11 cellular contexts compared by ENCODE assay signal in the genomic region with DNA sequence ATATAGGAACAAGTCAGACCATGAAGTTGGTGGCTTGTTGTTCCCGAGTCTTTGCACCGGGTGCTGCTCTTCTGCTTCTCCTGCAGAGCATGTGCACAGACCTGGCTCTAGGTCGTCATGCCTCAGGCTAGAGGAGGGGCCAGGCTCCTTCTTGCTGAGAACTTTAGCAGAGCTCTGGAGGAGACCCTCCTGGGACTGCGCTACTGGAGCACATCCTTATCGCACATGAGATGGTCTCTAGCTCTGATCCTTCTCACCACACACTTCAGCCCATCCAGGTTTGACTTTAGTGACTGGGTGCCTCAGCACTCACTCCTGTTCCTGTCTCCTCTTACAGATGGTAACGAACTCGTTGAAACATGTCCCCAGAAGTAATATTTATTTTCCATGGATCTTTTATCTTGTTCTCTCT. TPM values are rescaled to one million over a fixed set of nuclear protein-coding genes. Genes with fewer than 3 reads are reported as not detected.
DNase-seq lines count a peak whose midpoint lies in the region; ATAC-seq and TF ChIP-seq lines count a peak whose summit lies in the region.
"Had no signal": no experiment of that assay in that cellular context is flagged by ENCODE, and none has a peak within 500 bp of the region (broad histone marks: within the 10 kb centered on the region; RNA-seq: fewer than 3 reads in every experiment).

No MANE protein-coding gene starts in this region.

- TF ChIP-seq CTCF in right atrium auricular region (IDR thresholded peaks at IDR 0.05): no peak
- TF ChIP-seq CTCF in type B pancreatic cell (conservative IDR thresholded peaks at IDR 0.05): no peak

- H3K27me3 Mint-ChIP-seq in activated T-helper 17 cell treated with anti-CD3 and anti-CD28 coated beads, Interleukin-2, amount 50 U/mL, for 72 hours: no peaks in the 10 kb centered on the region
- H3K27me3 Mint-ChIP-seq in type B pancreatic cell: no peaks in the 10 kb centered on the region

- H3K27ac Mint-ChIP-seq in activated T-helper 17 cell treated with anti-CD3 and anti-CD28 coated beads, Interleukin-2, amount 50 U/mL, for 72 hours: peak overlapping the region; percentile 92
- H3K27ac Mint-ChIP-seq in type B pancreatic cell: peak overlapping the region; percentile 88

- no peaks in the 10 kb centered on the region for H3K36me3 ChIP-seq in right atrium auricular region

- peaks cover 33% of the 10 kb centered on the region for H3K4me1 Mint-ChIP-seq in activated T-helper 17 cell treated with anti-CD3 and anti-CD28 coated beads, Interleukin-2, amount 50 U/mL, for 72 hours
- peaks cover 52% of the 10 kb centered on the region for H3K4me1 Mint-ChIP-seq in type B pancreatic cell (ENCODE audit: unreplicated experiment)

- DNase-seq in Right ventricle myocardium inferior (ENCODE audit: missing footprints) (no peak), right atrium auricular region (ENCODE audit: low spot score) (no peak), iPS-NIHi7 (ENCODE audit: extremely low spot score) (peak; percentile 25), type B pancreatic cell (ENCODE audit: extremely low spot score, unreplicated experiment) (no peak), GDM1 (lab: John Stamatoyannopoulos, UW) (no peak)
- DNase-seq: activated CD8-positive, alpha-beta memory T cell treated with anti-CD3 and anti-CD28 coated beads, Interleukin-2, amount 50 U/mL, for 4 hours; NCI-H1092 had no signal

- H3K36me3 Mint-ChIP-seq in activated T-helper 17 cell treated with anti-CD3 and anti-CD28 coated beads, Interleukin-2, amount 50 U/mL, for 72 hours (ENCODE audit: low read depth): peaks cover 11% of the 10 kb centered on the region
- H3K36me3 Mint-ChIP-seq in type B pancreatic cell: peaks cover 9% of the 10 kb centered on the region

- ATAC-seq in Right ventricle myocardium inferior (peak; percentile 21), HG03196 (IDR thresholded peaks at IDR 0.05; ENCODE audit: unreplicated experiment) (no peak), HG03175 (IDR thresholded peaks at IDR 0.05; ENCODE audit: unreplicated experiment) (no peak)
- no peak for ATAC-seq in activated T-helper 17 cell treated with anti-CD3 and anti-CD28 coated beads, Interleukin-2, amount 50 U/mL, for 72 hours (replicated peaks)
- ATAC-seq: sciatic nerve had no signal

- H3K27me3 ChIP-seq in right atrium auricular region: no peaks in the 10 kb centered on the region

- H3K4me3 ChIP-seq in right atrium auricular region: no peak overlapping the region

- no peaks in the 10 kb centered on the region for H3K9me3 Mint-ChIP-seq in activated T-helper 17 cell treated with anti-CD3 and anti-CD28 coated beads, Interleukin-2, amount 50 U/mL, for 72 hours
- peaks cover 4% of the 10 kb centered on the region for H3K9me3 Mint-ChIP-seq in type B pancreatic cell

- intact Hi-C loops in Right ventricle myocardium inferior (cut with DNase I): no loop called here

- peak overlapping the region; percentile 56 for H3K4me3 Mint-ChIP-seq in activated T-helper 17 cell treated with anti-CD3 and anti-CD28 coated beads, Interleukin-2, amount 50 U/mL, for 72 hours
- H3K4me3 Mint-ChIP-seq in type B pancreatic cell: peak overlapping the region; percentile 71

- H3K4me1 ChIP-seq in right atrium auricular region: peaks cover 0 to 63% of the 10 kb centered on the region in 2 donors

- no peaks in the 10 kb centered on the region for H3K9me3 ChIP-seq in right atrium auricular region

- H3K27ac ChIP-seq in right atrium auricular region: peak overlapping the region in 1 of 2 donors; percentile 86

RNA-seq across cellular contexts. Expression of a gene that starts 14.9 kb away (rescaled TPM):
- 39.4 TPM for total RNA-seq in Right ventricle myocardium inferior
- 10 to 100 TPM; 27.8 to 40.3 TPM for total RNA-seq in right atrium auricular region
- 10 to 100 TPM; 38.2 to 59.4 TPM for total RNA-seq in activated T-helper 17 cell treated with anti-CD3 and anti-CD28 coated beads, Interleukin-2, amount 50 U/mL, for 72 hours
- total RNA-seq in type B pancreatic cell (ENCODE audit: low replicate concordance): 59.5 and 75.5 TPM in 2 replicates
